1 cellular context compared by ENCODE assay signal in genomic region chr13:110712849-110713641, GRCh38.
TF ChIP-seq lines count a peak whose summit lies in the region.

No MANE protein-coding gene starts in this region.

TF ChIP-seq in HEK293, 187 proteins besides CTCF, POLR2A, EP300 and RAD21 (continued from another document):
- TF ChIP-seq SP7 (tag by site-specific recombination; IDR thresholded peaks at IDR 0.05) (peak; percentile 74), ZNF639 (tag by site-specific recombination; IDR thresholded peaks at IDR 0.05) (peak; percentile 71; the same call in 1 of the 2 replicates), ZBTB44 (tag by site-specific recombination; IDR thresholded peaks at IDR 0.05) (peak; percentile 28; the same call in 1 of the 2 replicates), PRDM4 (tag by site-specific recombination; IDR thresholded peaks at IDR 0.05) (0 out of 2 replicates have a peak, but pooled peaks have one; percentile 53), ZNF596 (tag by site-specific recombination; IDR thresholded peaks at IDR 0.05) (no peak), ZSCAN30 (tag by site-specific recombination; IDR thresholded peaks at IDR 0.05) (peak; percentile 92), ZNF501 (tag by site-specific recombination; IDR thresholded peaks at IDR 0.05) (peak; percentile 96), OSR2 (tag by site-specific recombination; IDR thresholded peaks at IDR 0.05) (no peak), ZFP69B (tag by site-specific recombination; IDR thresholded peaks at IDR 0.05) (peak; percentile 74), ZNF600 (tag by site-specific recombination; IDR thresholded peaks at IDR 0.05) (peak; percentile 70), KLF10 (tag by site-specific recombination; IDR thresholded peaks at IDR 0.05) (peak; percentile 98), ZNF48 (tag by site-specific recombination; IDR thresholded peaks at IDR 0.05) (no peak), ZNF2 (tag by site-specific recombination; IDR thresholded peaks at IDR 0.05) (peak; percentile 89), ZNF843 (tag by site-specific recombination; IDR thresholded peaks at IDR 0.05) (0 out of 2 replicates have a peak, but pooled peaks have one; percentile 59), ZNF16 (tag by site-specific recombination; IDR thresholded peaks at IDR 0.05; ENCODE audit: low read depth) (no peak), ZNF580 (tag by site-specific recombination; IDR thresholded peaks at IDR 0.05) (peak; percentile 46; the same call in 1 of the 2 replicates), GLI4 (tag by site-specific recombination; IDR thresholded peaks at IDR 0.05) (0 out of 2 replicates have a peak, but pooled peaks have one; percentile 24), ZNF324 (tag by site-specific recombination; IDR thresholded peaks at IDR 0.05) (peak; percentile 83), ZNF449 (tag by site-specific recombination; IDR thresholded peaks at IDR 0.05) (peak; percentile 81), ZXDB (tag by site-specific recombination; IDR thresholded peaks at IDR 0.05) (peak; percentile 82; the same call in 1 of the 2 replicates), ZNF768 (tag by site-specific recombination; IDR thresholded peaks at IDR 0.05) (no peak), EGR2 (tag by site-specific recombination; IDR thresholded peaks at IDR 0.05; ENCODE audit: low read depth) (0 out of 2 replicates have a peak, but pooled peaks have one; percentile 5), ZNF221 (tag by site-specific recombination; IDR thresholded peaks at IDR 0.05; ENCODE audit: borderline replicate concordance) (no peak), ZEB2 (tag by site-specific recombination; IDR thresholded peaks at IDR 0.05) (peak; percentile 86), ZNF416 (tag by site-specific recombination; IDR thresholded peaks at IDR 0.05) (no peak), ZBTB48 (tag by site-specific recombination; IDR thresholded peaks at IDR 0.05) (peak; percentile 58; the same call in 1 of the 2 replicates), ZNF391 (tag by site-specific recombination; IDR thresholded peaks at IDR 0.05; ENCODE audit: borderline replicate concordance, low read depth) (0 out of 2 replicates have a peak, but pooled peaks have one; percentile 89), ZNF660 (tag by site-specific recombination; IDR thresholded peaks at IDR 0.05) (peak; percentile 72; the same call in 1 of the 2 replicates), REPIN1 (tag by site-specific recombination; IDR thresholded peaks at IDR 0.05; ENCODE audit: low read depth) (no peak), ZNF341 (tag by site-specific recombination; IDR thresholded peaks at IDR 0.05; ENCODE audit: low read depth) (peak; percentile 51)
